In the genomic region with DNA sequence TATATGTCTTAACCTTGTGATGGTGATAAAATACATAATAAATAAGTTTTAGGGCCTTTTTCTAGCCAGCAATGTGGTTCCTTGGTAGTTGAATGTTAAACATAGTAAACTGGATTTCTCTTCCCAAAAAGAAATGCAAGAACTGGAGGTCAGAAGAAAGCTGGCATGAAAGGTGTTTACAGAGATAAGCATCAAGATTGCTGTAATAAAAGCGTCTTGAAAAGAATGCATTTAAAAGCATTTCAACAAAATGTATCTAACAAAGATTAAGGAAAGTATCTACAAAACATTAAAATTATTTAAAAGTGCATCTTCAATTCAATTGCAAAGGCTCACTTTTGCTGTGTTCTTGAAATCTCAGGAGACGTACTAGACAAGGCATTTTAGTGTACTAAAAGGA, we compare ENCODE assay signal across 35 cellular contexts.
"Had no signal": no experiment of that assay in that cellular context is flagged by ENCODE, and none has a peak within 500 bp of the region (broad histone marks: within the 10 kb centered on the region; RNA-seq: fewer than 3 reads in every experiment).

No MANE protein-coding gene starts in this region.

- H3K4me3 ChIP-seq: MG63 had no signal

- H3K9me3 ChIP-seq: MG63 had no signal

- H3K27me3 ChIP-seq: MG63 had no signal

- DNase-seq: Karpas-422, Kasumi-1, MG63, MM.1S, MV-4-11, NCI-H1048, NCI-H1092, NCI-H1092 treated with DMSO at 0.1 percent for 48 hours, NCI-H1105, NCI-H1105 treated with DMSO at 0.1 percent for 48 hours, NCI-H1417, NCI-H1417 treated with DMSO at 0.1 percent for 48 hours, NCI-H1436, NCI-H1436 treated with DMSO at 0.1 percent for 48 hours, NCI-H146, NCI-H1694, NCI-H1694 treated with DMSO at 0.1 percent for 48 hours, NCI-H187, NCI-H187 treated with DMSO at 0.1 percent for 48 hours, NCI-H1930, NCI-H2029, NCI-H2029 treated with DMSO at 0.1 percent for 48 hours, NCI-H2081, NCI-H2081 treated with DMSO at 0.1 percent for 48 hours, NCI-H2107, NCI-H2171, NCI-H2171 treated with DMSO at 0.1 percent for 48 hours, NCI-H2227 treated with DMSO at 0.1 percent for 48 hours, NCI-H226, NCI-H345, NCI-H446, NCI-H446 treated with DMSO at 0.1 percent for 48 hours, NCI-H510A, NCI-H510A treated with DMSO at 0.1 percent for 48 hours, NCI-H524 had no signal

- H3K36me3 ChIP-seq: MG63 had no signal
